Comparison of ENCODE assay signal across 1 cellular context in the genomic region with DNA sequence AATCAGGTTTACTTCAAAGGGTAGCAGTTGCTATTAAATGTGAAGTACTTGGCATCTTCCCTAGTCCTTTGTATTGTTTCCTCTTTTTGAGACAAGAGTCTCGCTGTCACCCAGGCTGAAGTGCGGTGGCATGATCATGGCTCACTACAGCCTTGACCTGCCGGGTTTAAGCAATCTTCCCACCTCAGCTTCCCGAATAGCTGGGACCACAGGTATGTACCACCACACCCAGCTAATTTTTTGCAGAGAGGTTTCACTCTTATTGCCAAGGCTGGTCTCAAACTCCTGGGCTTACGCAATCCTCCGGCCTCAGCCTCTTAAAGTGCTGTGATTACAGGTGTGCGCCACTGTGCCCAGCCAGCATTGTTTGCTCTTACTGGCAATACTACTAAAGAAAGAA.
TF ChIP-seq lines count a peak whose summit lies in the region.

No MANE protein-coding gene starts in this region.

TF ChIP-seq in HepG2, 621 proteins besides CTCF, POLR2A, EP300 and RAD21:
- no peak for TF ChIP-seq TARDBP (CRISPR knock-in tag; IDR thresholded peaks at IDR 0.05)
- peak; percentile 78 for TF ChIP-seq CEBPB (IDR thresholded peaks at IDR 0.05; ENCODE audit: borderline replicate concordance, low read depth, low read length)
